1 cellular context compared by ENCODE assay signal in genomic region chr17:81388091-81388611, GRCh38.
TF ChIP-seq lines count a peak whose summit lies in the region.

No MANE protein-coding gene starts in this region.

TF ChIP-seq in HCT116, 20 proteins besides CTCF, POLR2A, EP300 and RAD21 (continued from another document):
- TF ChIP-seq ATF3 (IDR thresholded peaks at IDR 0.05): no peak
- TF ChIP-seq SP1 (IDR thresholded peaks at IDR 0.05; ENCODE audit: low read depth): no peak
- no peak for TF ChIP-seq FOSL1 (IDR thresholded peaks at IDR 0.05; ENCODE audit: low read depth)
- no peak for TF ChIP-seq EZH2phosphoT487 (IDR thresholded peaks at IDR 0.05; ENCODE audit: borderline replicate concordance)
TF ChIP-seq in HCT116: peak in this region for 0.
